ENCODE assay signal across 20 cellular contexts in the genomic region with DNA sequence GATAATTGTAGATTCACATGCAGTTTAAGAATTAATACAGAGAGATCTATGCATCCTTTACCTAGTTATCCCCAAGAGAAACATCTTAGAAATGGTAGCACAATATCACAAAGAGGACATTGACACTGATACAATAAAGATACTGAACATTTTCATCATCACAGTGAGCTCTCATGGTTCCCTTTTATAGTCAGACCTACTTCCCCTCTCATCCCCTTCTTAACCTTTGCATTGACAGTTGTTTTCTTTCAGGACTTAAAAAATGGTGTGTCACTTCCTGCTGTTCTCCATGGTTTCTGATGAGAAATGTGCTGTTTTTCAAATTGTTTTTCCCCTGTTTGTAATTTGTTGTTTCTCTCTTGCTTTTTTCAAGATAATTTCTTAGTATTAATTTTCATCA.
A peak's percentile ranks its signal among the peaks of the same experiment; 100 is the strongest.
DNase-seq lines count a peak whose midpoint lies in the region; ATAC-seq and TF ChIP-seq lines count a peak whose summit lies in the region.
"Had no signal": no experiment of that assay in that cellular context is flagged by ENCODE, and none has a peak within 500 bp of the region (broad histone marks: within the 10 kb centered on the region; RNA-seq: fewer than 3 reads in every experiment).

No MANE protein-coding gene starts in this region.

- no peak for DNase-seq in activated CD4-positive, alpha-beta T cell treated with anti-CD3 and anti-CD28 coated beads, Interleukin-2, amount 10 ng/mL, durations not matched to agents 24 days and 14 days
- no peak for DNase-seq in activated CD4-positive, alpha-beta T cell treated with anti-CD3 and anti-CD28 coated beads, Interleukin-2, amount 50 U/mL, for 4 hours
- peak; percentile 75 for DNase-seq in NB4 (ENCODE audit: low read depth)
- no peak for DNase-seq in WTC11 (ENCODE audit: low spot score)
- peak; percentile 66 for DNase-seq in osteoblast (ENCODE audit: insufficient read length, low spot score, missing footprints)
- no peak for DNase-seq in ecto neural progenitor cell (ENCODE audit: low spot score)
- DNase-seq in chondrocyte (ENCODE audit: low spot score): no peak
- DNase-seq: activated effector memory CD4-positive, alpha-beta T cell treated with anti-CD3 and anti-CD28 coated beads, Interleukin-2, amount 50 U/mL, for 16 hours; DMS79 treated with DMSO at 0.1 percent for 48 hours; NCI-H187 treated with DMSO at 0.1 percent for 48 hours; NCI-H446 treated with DMSO at 0.1 percent for 48 hours; posterior cingulate gyrus; spleen; trophoblast cell had no signal

- peak overlapping the region; percentile 44 for H3K27ac Mint-ChIP-seq in activated CD4-positive, alpha-beta T cell treated with anti-CD3 and anti-CD28 coated beads, Interleukin-2, amount 10 ng/mL, durations not matched to agents 24 days and 14 days
- H3K27ac Mint-ChIP-seq in WTC11: peak overlapping the region; percentile 30; the same call in 1 of the 2 replicates
- H3K27ac Mint-ChIP-seq in chondrocyte (ENCODE audit: unreplicated experiment): no peak overlapping the region

- no peak for TF ChIP-seq CTCF in NB4 (IDR thresholded peaks at IDR 0.05; ENCODE audit: low read depth, low read length)
- TF ChIP-seq CTCF in WTC11 (IDR thresholded peaks at IDR 0.05): no peak
- TF ChIP-seq CTCF in osteoblast (IDR thresholded peaks at IDR 0.05; ENCODE audit: extremely low read depth, low read depth, low read length): no peak
- TF ChIP-seq CTCF in chondrocyte (IDR thresholded peaks at IDR 0.05): no peak

- H3K27me3 ChIP-seq in osteoblast (ENCODE audit: insufficient read depth, low read length): no peaks in the 10 kb centered on the region
- H3K27me3 ChIP-seq: spleen had no signal

- H3K4me1 ChIP-seq in osteoblast (ENCODE audit: insufficient read depth, low read length): no peaks in the 10 kb centered on the region
- H3K4me1 ChIP-seq: A549, spleen had no signal

- H3K4me3 ChIP-seq in NB4 (ENCODE audit: low read depth, low read length) (no peak overlapping the region), osteoblast (ENCODE audit: insufficient read depth, low read length) (no peak overlapping the region)
- H3K4me3 ChIP-seq: A549, SK-N-MC, spleen had no signal

- H4K20me1 ChIP-seq in osteoblast (ENCODE audit: insufficient read depth, low read length): no peaks in the 10 kb centered on the region

- no peaks in the 10 kb centered on the region for H3K36me3 Mint-ChIP-seq in activated CD4-positive, alpha-beta T cell treated with anti-CD3 and anti-CD28 coated beads, Interleukin-2, amount 10 ng/mL, durations not matched to agents 24 days and 14 days (ENCODE audit: low read depth)
- H3K36me3 Mint-ChIP-seq in WTC11: peaks cover 17% of the 10 kb centered on the region
- H3K36me3 Mint-ChIP-seq in chondrocyte (ENCODE audit: low read depth): no peaks in the 10 kb centered on the region

- H3K27me3 Mint-ChIP-seq in activated CD4-positive, alpha-beta T cell treated with anti-CD3 and anti-CD28 coated beads, Interleukin-2, amount 10 ng/mL, durations not matched to agents 24 days and 14 days: no peaks in the 10 kb centered on the region
- H3K27me3 Mint-ChIP-seq in WTC11 (ENCODE audit: low read depth): no peaks in the 10 kb centered on the region
- no peaks in the 10 kb centered on the region for H3K27me3 Mint-ChIP-seq in chondrocyte (ENCODE audit: low read depth)

- H3K36me3 ChIP-seq in osteoblast (ENCODE audit: insufficient read depth, low read length): no peaks in the 10 kb centered on the region
- H3K36me3 ChIP-seq: spleen had no signal

- H3K27ac ChIP-seq in osteoblast (ENCODE audit: low read depth, low read length): no peak overlapping the region
- H3K27ac ChIP-seq: A549, KMS-11, SK-N-MC, spleen, VCaP had no signal

- peaks cover 8% of the 10 kb centered on the region for H3K9me3 Mint-ChIP-seq in activated CD4-positive, alpha-beta T cell treated with anti-CD3 and anti-CD28 coated beads, Interleukin-2, amount 10 ng/mL, durations not matched to agents 24 days and 14 days
- H3K9me3 Mint-ChIP-seq in WTC11: peaks cover 8% of the 10 kb centered on the region; the same call in 1 of the 2 replicates
- H3K9me3 Mint-ChIP-seq in chondrocyte (ENCODE audit: low read depth): no peaks in the 10 kb centered on the region

- no peaks in the 10 kb centered on the region for H3K9me3 ChIP-seq in osteoblast (ENCODE audit: low read depth, low read length)
- H3K9me3 ChIP-seq: A549, spleen had no signal

- no peak for TF ChIP-seq POLR2A in NB4 (IDR thresholded peaks at IDR 0.05; ENCODE audit: extremely low read depth, insufficient read length)

- no peak overlapping the region for H2AFZ ChIP-seq in osteoblast (ENCODE audit: low read length)

- ATAC-seq in WTC11: no peak
- ATAC-seq in GM18870 (IDR thresholded peaks at IDR 0.05; ENCODE audit: unreplicated experiment): no peak
- ATAC-seq: A549 had no signal

- intact Hi-C loops in activated CD4-positive, alpha-beta T cell treated with anti-CD3 and anti-CD28 coated beads, Interleukin-2, amount 10 ng/mL, durations not matched to agents 24 days and 14 days (cut with micrococcal nuclease): no loop called here

- CTCF ChIA-PET in WTC11 (lab: Charles Lee): interaction anchor here (0.7 kb wide), 1 partner anchor 363 kb away, joined by 3 read pairs; no protein-coding TSS in a partner anchor

- H3K79me2 ChIP-seq in osteoblast (ENCODE audit: insufficient read depth, low read length): no peaks in the 10 kb centered on the region

- H3K4me3 Mint-ChIP-seq in activated CD4-positive, alpha-beta T cell treated with anti-CD3 and anti-CD28 coated beads, Interleukin-2, amount 10 ng/mL, durations not matched to agents 24 days and 14 days: no peak overlapping the region
- H3K4me3 Mint-ChIP-seq in WTC11 (no peak overlapping the region), chondrocyte (ENCODE audit: unreplicated experiment) (no peak overlapping the region)
- H3K4me3 Mint-ChIP-seq: CD14-positive monocyte had no signal

- no peak overlapping the region for H3K4me2 ChIP-seq in osteoblast (ENCODE audit: insufficient read depth, low read length)
- H3K4me2 ChIP-seq: A549, KMS-11 had no signal

- peaks cover 13% of the 10 kb centered on the region for H3K4me1 Mint-ChIP-seq in activated CD4-positive, alpha-beta T cell treated with anti-CD3 and anti-CD28 coated beads, Interleukin-2, amount 10 ng/mL, durations not matched to agents 24 days and 14 days
- H3K4me1 Mint-ChIP-seq in WTC11 (peaks cover 57% of the 10 kb centered on the region), chondrocyte (ENCODE audit: low read depth) (peaks cover 3% of the 10 kb centered on the region)

- POLR2A ChIA-PET in WTC11 (lab: Charles Lee): no interaction called here

TF ChIP-seq in WTC11, 78 proteins besides CTCF, POLR2A, EP300 and RAD21 (continues in another document):
- TF ChIP-seq, protein P1, sequence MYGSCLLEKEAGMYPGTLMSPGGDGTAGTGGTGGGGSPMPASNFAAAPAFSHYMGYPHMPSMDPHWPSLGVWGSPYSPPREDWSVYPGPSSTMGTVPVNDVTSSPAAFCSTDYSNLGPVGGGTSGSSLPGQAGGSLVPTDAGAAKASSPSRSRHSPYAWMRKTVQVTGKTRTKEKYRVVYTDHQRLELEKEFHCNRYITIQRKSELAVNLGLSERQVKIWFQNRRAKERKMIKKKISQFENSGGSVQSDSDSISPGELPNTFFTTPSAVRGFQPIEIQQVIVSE (CRISPR knock-in tag; IDR thresholded peaks at IDR 0.05; ENCODE audit: borderline replicate concordance): no peak
- TF ChIP-seq NR3C1 (CRISPR knock-in tag; conservative IDR thresholded peaks at IDR 0.05; ENCODE audit: low read depth): no peak
- TF ChIP-seq, protein P2, sequence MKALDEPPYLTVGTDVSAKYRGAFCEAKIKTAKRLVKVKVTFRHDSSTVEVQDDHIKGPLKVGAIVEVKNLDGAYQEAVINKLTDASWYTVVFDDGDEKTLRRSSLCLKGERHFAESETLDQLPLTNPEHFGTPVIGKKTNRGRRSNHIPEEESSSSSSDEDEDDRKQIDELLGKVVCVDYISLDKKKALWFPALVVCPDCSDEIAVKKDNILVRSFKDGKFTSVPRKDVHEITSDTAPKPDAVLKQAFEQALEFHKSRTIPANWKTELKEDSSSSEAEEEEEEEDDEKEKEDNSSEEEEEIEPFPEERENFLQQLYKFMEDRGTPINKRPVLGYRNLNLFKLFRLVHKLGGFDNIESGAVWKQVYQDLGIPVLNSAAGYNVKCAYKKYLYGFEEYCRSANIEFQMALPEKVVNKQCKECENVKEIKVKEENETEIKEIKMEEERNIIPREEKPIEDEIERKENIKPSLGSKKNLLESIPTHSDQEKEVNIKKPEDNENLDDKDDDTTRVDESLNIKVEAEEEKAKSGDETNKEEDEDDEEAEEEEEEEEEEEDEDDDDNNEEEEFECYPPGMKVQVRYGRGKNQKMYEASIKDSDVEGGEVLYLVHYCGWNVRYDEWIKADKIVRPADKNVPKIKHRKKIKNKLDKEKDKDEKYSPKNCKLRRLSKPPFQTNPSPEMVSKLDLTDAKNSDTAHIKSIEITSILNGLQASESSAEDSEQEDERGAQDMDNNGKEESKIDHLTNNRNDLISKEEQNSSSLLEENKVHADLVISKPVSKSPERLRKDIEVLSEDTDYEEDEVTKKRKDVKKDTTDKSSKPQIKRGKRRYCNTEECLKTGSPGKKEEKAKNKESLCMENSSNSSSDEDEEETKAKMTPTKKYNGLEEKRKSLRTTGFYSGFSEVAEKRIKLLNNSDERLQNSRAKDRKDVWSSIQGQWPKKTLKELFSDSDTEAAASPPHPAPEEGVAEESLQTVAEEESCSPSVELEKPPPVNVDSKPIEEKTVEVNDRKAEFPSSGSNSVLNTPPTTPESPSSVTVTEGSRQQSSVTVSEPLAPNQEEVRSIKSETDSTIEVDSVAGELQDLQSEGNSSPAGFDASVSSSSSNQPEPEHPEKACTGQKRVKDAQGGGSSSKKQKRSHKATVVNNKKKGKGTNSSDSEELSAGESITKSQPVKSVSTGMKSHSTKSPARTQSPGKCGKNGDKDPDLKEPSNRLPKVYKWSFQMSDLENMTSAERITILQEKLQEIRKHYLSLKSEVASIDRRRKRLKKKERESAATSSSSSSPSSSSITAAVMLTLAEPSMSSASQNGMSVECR (CRISPR knock-in tag; IDR thresholded peaks at IDR 0.05; ENCODE audit: borderline replicate concordance): no peak
- TF ChIP-seq ATF1 (CRISPR knock-in tag; IDR thresholded peaks at IDR 0.05): no peak
- TF ChIP-seq ZNF317 (CRISPR knock-in tag; IDR thresholded peaks at IDR 0.05; ENCODE audit: borderline replicate concordance, low read depth): no peak
- TF ChIP-seq KAT7 (CRISPR knock-in tag; IDR thresholded peaks at IDR 0.05; ENCODE audit: borderline replicate concordance): no peak
- no peak for TF ChIP-seq NFE2L1 (CRISPR knock-in tag; IDR thresholded peaks at IDR 0.05)

Comparison
In these comparisons a context has a peak if more than half of its experiments do, and no peak if none do; other contexts are left out.
1. DNase-seq: peak in NB4 (single experiment) and osteoblast (single experiment); none in activated CD4-positive, alpha-beta T cell treated with anti-CD3 and anti-CD28 coated beads, Interleukin-2, amount 10 ng/mL, durations not matched to agents 24 days and 14 days (single experiment), activated CD4-positive, alpha-beta T cell treated with anti-CD3 and anti-CD28 coated beads, Interleukin-2, amount 50 U/mL, for 4 hours (0 of 2), WTC11 (single experiment), ecto neural progenitor cell (single experiment) and chondrocyte (single experiment).